ENCODE assay signal across 1 cellular context in the genomic region with DNA sequence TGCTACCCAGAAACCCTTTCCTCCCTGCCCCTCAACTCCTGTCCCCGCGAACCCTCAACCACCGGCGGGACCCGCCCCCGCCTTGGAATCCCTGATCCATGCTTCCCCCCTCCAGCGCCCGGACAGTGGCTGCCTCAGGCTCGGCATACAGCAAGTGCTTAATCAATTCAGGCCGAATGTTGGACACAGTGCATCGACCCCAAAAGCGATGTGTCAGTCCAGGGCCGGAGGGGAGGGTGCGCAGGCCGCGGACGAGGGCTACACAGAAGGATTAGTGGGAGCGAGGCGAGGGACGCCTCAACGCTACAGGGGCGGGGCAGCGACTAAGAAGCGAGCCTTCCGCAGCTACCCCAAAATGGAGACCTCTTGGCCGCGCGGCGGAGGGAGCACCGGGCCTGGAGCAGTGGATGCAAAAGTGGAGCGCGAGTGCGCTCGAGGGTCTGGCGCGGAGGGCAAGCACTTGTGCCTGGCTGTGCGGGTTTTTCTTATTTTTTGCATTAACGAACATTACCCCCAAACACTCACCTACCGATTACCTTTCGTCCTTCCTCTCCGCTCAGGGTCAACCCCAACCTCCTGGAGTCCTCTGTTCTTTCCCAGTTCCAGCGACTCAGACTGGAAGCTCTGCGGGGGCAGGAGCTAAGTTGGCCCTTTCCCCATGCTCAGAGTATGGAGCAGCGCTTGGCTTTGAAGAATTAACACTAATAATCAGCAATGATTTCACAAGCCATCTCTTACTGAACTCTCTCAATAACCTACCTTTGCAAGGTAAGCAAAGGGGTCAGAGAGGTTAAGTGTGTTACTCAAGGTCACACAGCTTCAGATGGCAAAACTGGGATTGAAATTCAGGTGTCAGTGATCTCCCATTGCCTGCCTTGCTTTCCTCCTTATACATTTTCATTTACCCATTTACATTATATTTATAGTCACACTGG.
TF ChIP-seq lines count a peak whose summit lies in the region.

No MANE protein-coding gene starts in this region.

TF ChIP-seq in HEK293, 187 proteins besides CTCF, POLR2A, EP300 and RAD21 (continued from another document):
- TF ChIP-seq, protein P1, sequence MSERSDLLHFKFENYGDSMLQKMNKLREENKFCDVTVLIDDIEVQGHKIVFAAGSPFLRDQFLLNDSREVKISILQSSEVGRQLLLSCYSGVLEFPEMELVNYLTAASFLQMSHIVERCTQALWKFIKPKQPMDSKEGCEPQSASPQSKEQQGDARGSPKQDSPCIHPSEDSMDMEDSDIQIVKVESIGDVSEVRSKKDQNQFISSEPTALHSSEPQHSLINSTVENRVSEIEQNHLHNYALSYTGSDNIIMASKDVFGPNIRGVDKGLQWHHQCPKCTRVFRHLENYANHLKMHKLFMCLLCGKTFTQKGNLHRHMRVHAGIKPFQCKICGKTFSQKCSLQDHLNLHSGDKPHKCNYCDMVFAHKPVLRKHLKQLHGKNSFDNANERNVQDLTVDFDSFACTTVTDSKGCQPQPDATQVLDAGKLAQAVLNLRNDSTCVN (tag by site-specific recombination; optimal IDR thresholded peaks at IDR 0.05), result peak; percentile 46
- TF ChIP-seq, protein P2, sequence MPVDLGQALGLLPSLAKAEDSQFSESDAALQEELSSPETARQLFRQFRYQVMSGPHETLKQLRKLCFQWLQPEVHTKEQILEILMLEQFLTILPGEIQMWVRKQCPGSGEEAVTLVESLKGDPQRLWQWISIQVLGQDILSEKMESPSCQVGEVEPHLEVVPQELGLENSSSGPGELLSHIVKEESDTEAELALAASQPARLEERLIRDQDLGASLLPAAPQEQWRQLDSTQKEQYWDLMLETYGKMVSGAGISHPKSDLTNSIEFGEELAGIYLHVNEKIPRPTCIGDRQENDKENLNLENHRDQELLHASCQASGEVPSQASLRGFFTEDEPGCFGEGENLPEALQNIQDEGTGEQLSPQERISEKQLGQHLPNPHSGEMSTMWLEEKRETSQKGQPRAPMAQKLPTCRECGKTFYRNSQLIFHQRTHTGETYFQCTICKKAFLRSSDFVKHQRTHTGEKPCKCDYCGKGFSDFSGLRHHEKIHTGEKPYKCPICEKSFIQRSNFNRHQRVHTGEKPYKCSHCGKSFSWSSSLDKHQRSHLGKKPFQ (tag by site-specific recombination; IDR thresholded peaks at IDR 0.05), result no peak
- TF ChIP-seq ZBTB7A (tag by site-specific recombination; IDR thresholded peaks at IDR 0.05; ENCODE audit: low read depth), result no peak
- TF ChIP-seq ZNF571 (tag by site-specific recombination; IDR thresholded peaks at IDR 0.05), result no peak
- TF ChIP-seq, protein P3, sequence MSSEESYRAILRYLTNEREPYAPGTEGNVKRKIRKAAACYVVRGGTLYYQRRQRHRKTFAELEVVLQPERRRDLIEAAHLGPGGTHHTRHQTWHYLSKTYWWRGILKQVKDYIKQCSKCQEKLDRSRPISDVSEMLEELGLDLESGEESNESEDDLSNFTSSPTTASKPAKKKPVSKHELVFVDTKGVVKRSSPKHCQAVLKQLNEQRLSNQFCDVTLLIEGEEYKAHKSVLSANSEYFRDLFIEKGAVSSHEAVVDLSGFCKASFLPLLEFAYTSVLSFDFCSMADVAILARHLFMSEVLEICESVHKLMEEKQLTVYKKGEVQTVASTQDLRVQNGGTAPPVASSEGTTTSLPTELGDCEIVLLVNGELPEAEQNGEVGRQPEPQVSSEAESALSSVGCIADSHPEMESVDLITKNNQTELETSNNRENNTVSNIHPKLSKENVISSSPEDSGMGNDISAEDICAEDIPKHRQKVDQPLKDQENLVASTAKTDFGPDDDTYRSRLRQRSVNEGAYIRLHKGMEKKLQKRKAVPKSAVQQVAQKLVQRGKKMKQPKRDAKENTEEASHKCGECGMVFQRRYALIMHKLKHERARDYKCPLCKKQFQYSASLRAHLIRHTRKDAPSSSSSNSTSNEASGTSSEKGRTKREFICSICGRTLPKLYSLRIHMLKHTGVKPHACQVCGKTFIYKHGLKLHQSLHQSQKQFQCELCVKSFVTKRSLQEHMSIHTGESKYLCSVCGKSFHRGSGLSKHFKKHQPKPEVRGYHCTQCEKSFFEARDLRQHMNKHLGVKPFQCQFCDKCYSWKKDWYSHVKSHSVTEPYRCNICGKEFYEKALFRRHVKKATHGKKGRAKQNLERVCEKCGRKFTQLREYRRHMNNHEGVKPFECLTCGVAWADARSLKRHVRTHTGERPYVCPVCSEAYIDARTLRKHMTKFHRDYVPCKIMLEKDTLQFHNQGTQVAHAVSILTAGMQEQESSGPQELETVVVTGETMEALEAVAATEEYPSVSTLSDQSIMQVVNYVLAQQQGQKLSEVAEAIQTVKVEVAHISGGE (tag by site-specific recombination; conservative IDR thresholded peaks at IDR 0.05; ENCODE audit: low read depth), result no peak
- TF ChIP-seq, protein P4, sequence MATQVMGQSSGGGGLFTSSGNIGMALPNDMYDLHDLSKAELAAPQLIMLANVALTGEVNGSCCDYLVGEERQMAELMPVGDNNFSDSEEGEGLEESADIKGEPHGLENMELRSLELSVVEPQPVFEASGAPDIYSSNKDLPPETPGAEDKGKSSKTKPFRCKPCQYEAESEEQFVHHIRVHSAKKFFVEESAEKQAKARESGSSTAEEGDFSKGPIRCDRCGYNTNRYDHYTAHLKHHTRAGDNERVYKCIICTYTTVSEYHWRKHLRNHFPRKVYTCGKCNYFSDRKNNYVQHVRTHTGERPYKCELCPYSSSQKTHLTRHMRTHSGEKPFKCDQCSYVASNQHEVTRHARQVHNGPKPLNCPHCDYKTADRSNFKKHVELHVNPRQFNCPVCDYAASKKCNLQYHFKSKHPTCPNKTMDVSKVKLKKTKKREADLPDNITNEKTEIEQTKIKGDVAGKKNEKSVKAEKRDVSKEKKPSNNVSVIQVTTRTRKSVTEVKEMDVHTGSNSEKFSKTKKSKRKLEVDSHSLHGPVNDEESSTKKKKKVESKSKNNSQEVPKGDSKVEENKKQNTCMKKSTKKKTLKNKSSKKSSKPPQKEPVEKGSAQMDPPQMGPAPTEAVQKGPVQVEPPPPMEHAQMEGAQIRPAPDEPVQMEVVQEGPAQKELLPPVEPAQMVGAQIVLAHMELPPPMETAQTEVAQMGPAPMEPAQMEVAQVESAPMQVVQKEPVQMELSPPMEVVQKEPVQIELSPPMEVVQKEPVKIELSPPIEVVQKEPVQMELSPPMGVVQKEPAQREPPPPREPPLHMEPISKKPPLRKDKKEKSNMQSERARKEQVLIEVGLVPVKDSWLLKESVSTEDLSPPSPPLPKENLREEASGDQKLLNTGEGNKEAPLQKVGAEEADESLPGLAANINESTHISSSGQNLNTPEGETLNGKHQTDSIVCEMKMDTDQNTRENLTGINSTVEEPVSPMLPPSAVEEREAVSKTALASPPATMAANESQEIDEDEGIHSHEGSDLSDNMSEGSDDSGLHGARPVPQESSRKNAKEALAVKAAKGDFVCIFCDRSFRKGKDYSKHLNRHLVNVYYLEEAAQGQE (tag by site-specific recombination; IDR thresholded peaks at IDR 0.05), result no peak
- no peak for TF ChIP-seq ZNF248 (tag by site-specific recombination; IDR thresholded peaks at IDR 0.05)
- TF ChIP-seq PRDM1 (tag by site-specific recombination; IDR thresholded peaks at IDR 0.05), result no peak
- no peak for TF ChIP-seq ZBTB8A (tag by site-specific recombination; IDR thresholded peaks at IDR 0.05)
- TF ChIP-seq ZFHX2 (tag by site-specific recombination; conservative IDR thresholded peaks at IDR 0.05), result peak; percentile 80
- no peak; the same call in 1 of the 2 replicates for TF ChIP-seq ZNF2 (tag by site-specific recombination; IDR thresholded peaks at IDR 0.05)
- TF ChIP-seq ZNF501 (tag by site-specific recombination; IDR thresholded peaks at IDR 0.05), result 0 out of 2 replicates have a peak, but pooled peaks have one; percentile 1
- no peak for TF ChIP-seq ZNF747 (tag by site-specific recombination; IDR thresholded peaks at IDR 0.05)
- no peak for TF ChIP-seq ZSCAN30 (tag by site-specific recombination; IDR thresholded peaks at IDR 0.05)
- TF ChIP-seq, protein P5, sequence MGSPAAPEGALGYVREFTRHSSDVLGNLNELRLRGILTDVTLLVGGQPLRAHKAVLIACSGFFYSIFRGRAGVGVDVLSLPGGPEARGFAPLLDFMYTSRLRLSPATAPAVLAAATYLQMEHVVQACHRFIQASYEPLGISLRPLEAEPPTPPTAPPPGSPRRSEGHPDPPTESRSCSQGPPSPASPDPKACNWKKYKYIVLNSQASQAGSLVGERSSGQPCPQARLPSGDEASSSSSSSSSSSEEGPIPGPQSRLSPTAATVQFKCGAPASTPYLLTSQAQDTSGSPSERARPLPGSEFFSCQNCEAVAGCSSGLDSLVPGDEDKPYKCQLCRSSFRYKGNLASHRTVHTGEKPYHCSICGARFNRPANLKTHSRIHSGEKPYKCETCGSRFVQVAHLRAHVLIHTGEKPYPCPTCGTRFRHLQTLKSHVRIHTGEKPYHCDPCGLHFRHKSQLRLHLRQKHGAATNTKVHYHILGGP (tag by site-specific recombination; IDR thresholded peaks at IDR 0.05), result no peak
- no peak for TF ChIP-seq ZBTB1 (tag by site-specific recombination; IDR thresholded peaks at IDR 0.05)
- TF ChIP-seq ZNF701 (tag by site-specific recombination; IDR thresholded peaks at IDR 0.05), result no peak
- no peak for TF ChIP-seq ZNF138 (tag by site-specific recombination; IDR thresholded peaks at IDR 0.05; ENCODE audit: borderline replicate concordance)
